Comparison of ENCODE assay signal across 1 cellular context in genomic region chr17:50248255-50248654, GRCh38.
TF ChIP-seq lines count a peak whose summit lies in the region.

No MANE protein-coding gene starts in this region.

TF ChIP-seq in SK-N-SH, 30 proteins besides CTCF, POLR2A, EP300 and RAD21 (continued from another document):
- no peak for TF ChIP-seq USF1 (IDR thresholded peaks at IDR 0.05; ENCODE audit: borderline replicate concordance, low read depth)
- no peak for TF ChIP-seq SMC3 (IDR thresholded peaks at IDR 0.05; ENCODE audit: low read depth, low read length)
- no peak for TF ChIP-seq ELF1 (IDR thresholded peaks at IDR 0.05)
- no peak for TF ChIP-seq FOSL2 (IDR thresholded peaks at IDR 0.05; ENCODE audit: borderline replicate concordance, low read depth)
- no peak for TF ChIP-seq YY1 (IDR thresholded peaks at IDR 0.05; ENCODE audit: low read depth)
- TF ChIP-seq JUND (IDR thresholded peaks at IDR 0.05) = no peak
- TF ChIP-seq TCF12 (IDR thresholded peaks at IDR 0.05) = no peak
- no peak for TF ChIP-seq POLR2AphosphoS5 (IDR thresholded peaks at IDR 0.05; ENCODE audit: low read depth, low read length)
- TF ChIP-seq, protein P1, sequence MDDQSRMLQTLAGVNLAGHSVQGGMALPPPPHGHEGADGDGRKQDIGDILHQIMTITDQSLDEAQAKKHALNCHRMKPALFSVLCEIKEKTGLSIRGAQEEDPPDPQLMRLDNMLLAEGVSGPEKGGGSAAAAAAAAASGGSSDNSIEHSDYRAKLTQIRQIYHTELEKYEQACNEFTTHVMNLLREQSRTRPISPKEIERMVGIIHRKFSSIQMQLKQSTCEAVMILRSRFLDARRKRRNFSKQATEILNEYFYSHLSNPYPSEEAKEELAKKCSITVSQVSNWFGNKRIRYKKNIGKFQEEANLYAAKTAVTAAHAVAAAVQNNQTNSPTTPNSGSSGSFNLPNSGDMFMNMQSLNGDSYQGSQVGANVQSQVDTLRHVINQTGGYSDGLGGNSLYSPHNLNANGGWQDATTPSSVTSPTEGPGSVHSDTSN (IDR thresholded peaks at IDR 0.05) = no peak
